30 cellular contexts compared by ENCODE assay signal in genomic region chrX:94743478-94743877, GRCh38.
DNase-seq lines count a peak whose midpoint lies in the region; ATAC-seq and TF ChIP-seq lines count a peak whose summit lies in the region.
"Had no signal": no experiment of that assay in that cellular context is flagged by ENCODE, and none has a peak within 500 bp of the region (broad histone marks: within the 10 kb centered on the region; RNA-seq: fewer than 3 reads in every experiment).

No MANE protein-coding gene starts in this region.

- peak; percentile 60 to 95 for ATAC-seq in activated T-cell treated with anti-CD3 and anti-CD28 coated beads, Interleukin-2, amount 50 U/mL, for 72 hours (replicated peaks in 1 of 2)
- peak; percentile 55 for ATAC-seq in activated CD8-positive, alpha-beta T cell treated with anti-CD3 and anti-CD28 coated beads for 36 hours
- ATAC-seq in stimulated activated naive CD8-positive, alpha-beta T cell treated with anti-CD3 and anti-CD28 coated beads, Interleukin-15, amount 100 ng/mL, for 72 hours, result peak; percentile 96
- ATAC-seq: right cardiac atrium, Right ventricle myocardium inferior had no signal

- peaks cover 14% of the 10 kb centered on the region for H3K4me1 Mint-ChIP-seq in activated T-cell treated with anti-CD3 and anti-CD28 coated beads, Interleukin-2, amount 50 U/mL, for 72 hours (ENCODE audit: low read depth)
- no peaks in the 10 kb centered on the region for H3K4me1 Mint-ChIP-seq in activated CD8-positive, alpha-beta T cell treated with anti-CD3 and anti-CD28 coated beads for 36 hours (ENCODE audit: low read depth)
- no peaks in the 10 kb centered on the region for H3K4me1 Mint-ChIP-seq in stimulated activated naive CD8-positive, alpha-beta T cell treated with anti-CD3 and anti-CD28 coated beads, Interleukin-15, amount 100 ng/mL, for 72 hours
- H3K4me1 Mint-ChIP-seq: nephron had no signal

- H3K27ac Mint-ChIP-seq in activated T-cell treated with anti-CD3 and anti-CD28 coated beads, Interleukin-2, amount 50 U/mL, for 72 hours, result no peak overlapping the region
- H3K27ac Mint-ChIP-seq in activated CD8-positive, alpha-beta T cell treated with anti-CD3 and anti-CD28 coated beads for 36 hours, result no peak overlapping the region
- H3K27ac Mint-ChIP-seq in stimulated activated naive CD8-positive, alpha-beta T cell treated with anti-CD3 and anti-CD28 coated beads, Interleukin-15, amount 100 ng/mL, for 72 hours, result no peak overlapping the region
- H3K27ac Mint-ChIP-seq: activated naive CD4-positive, alpha-beta T cell treated with anti-CD3 and anti-CD28 coated beads for 36 hours; endodermal cell; nephron had no signal

- POLR2A ChIA-PET in activated CD8-positive, alpha-beta T cell treated with anti-CD3 and anti-CD28 coated beads for 36 hours (lab: Charles Lee), result no interaction called here

- intact Hi-C loops in activated CD8-positive, alpha-beta T cell treated with anti-CD3 and anti-CD28 coated beads for 36 hours (cut with micrococcal nuclease), result no loop called here

- in situ Hi-C loops in KBM-7 (cut with MboI; ENCODE audit: low pct_unique_long_range_greater_than_20kb, low sequenced_read_pairs), result no loop called here

- H3K4me3 Mint-ChIP-seq in activated T-cell treated with anti-CD3 and anti-CD28 coated beads, Interleukin-2, amount 50 U/mL, for 72 hours, result no peak overlapping the region
- H3K4me3 Mint-ChIP-seq in activated CD8-positive, alpha-beta T cell treated with anti-CD3 and anti-CD28 coated beads for 36 hours, result no peak overlapping the region
- H3K4me3 Mint-ChIP-seq in stimulated activated naive CD8-positive, alpha-beta T cell treated with anti-CD3 and anti-CD28 coated beads, Interleukin-15, amount 100 ng/mL, for 72 hours, result no peak overlapping the region
- H3K4me3 Mint-ChIP-seq: activated naive CD4-positive, alpha-beta T cell treated with anti-CD3 and anti-CD28 coated beads for 36 hours; endodermal cell; nephron; T-helper 2 cell treated with Interferon-gamma antibody and Interleukin-4, amounts not matched to agents 5 μg/mL and 100 μg/mL, for 36 hours had no signal

- no peak for TF ChIP-seq CTCF in activated CD8-positive, alpha-beta T cell treated with anti-CD3 and anti-CD28 coated beads for 36 hours (IDR thresholded peaks at IDR 0.05)

- peaks cover 12% of the 10 kb centered on the region for H3K27me3 Mint-ChIP-seq in activated T-cell treated with anti-CD3 and anti-CD28 coated beads, Interleukin-2, amount 50 U/mL, for 72 hours (ENCODE audit: low read depth)
- no peaks in the 10 kb centered on the region for H3K27me3 Mint-ChIP-seq in activated CD8-positive, alpha-beta T cell treated with anti-CD3 and anti-CD28 coated beads for 36 hours
- no peaks in the 10 kb centered on the region for H3K27me3 Mint-ChIP-seq in stimulated activated naive CD8-positive, alpha-beta T cell treated with anti-CD3 and anti-CD28 coated beads, Interleukin-15, amount 100 ng/mL, for 72 hours

- peak in 1 of 2 donors; percentile 2 for DNase-seq in activated T-cell treated with anti-CD3 and anti-CD28 coated beads, Interleukin-2, amount 50 U/mL, for 72 hours
- DNase-seq in activated T-cell treated with anti-CD3 and anti-CD28 coated beads for 4 hours (no peak), KBM-7 (peak; percentile 20), NCI-H187 treated with DMSO at 0.1 percent for 48 hours (lab: John Stamatoyannopoulos, UW) (no peak), dedifferentiated amniotic fluid mesenchymal stem cell (ENCODE audit: extremely low spot score) (no peak)
- DNase-seq in activated CD8-positive, alpha-beta T cell treated with anti-CD3 and anti-CD28 coated beads for 36 hours, result peak; percentile 1
- peak in 1 of 2 donors; percentile 11 for DNase-seq in stimulated activated naive CD8-positive, alpha-beta T cell treated with anti-CD3 and anti-CD28 coated beads, Interleukin-15, amount 100 ng/mL, for 72 hours
- no peak for DNase-seq in stimulated activated CD8-positive, alpha-beta memory T cell treated with anti-CD3 and anti-CD28 coated beads, Interleukin-4, amount 100 ng/mL, for 48 hours
- DNase-seq: activated naive CD4-positive, alpha-beta T cell treated with anti-CD3 and anti-CD28 coated beads for 36 hours; activated T-cell treated with anti-CD3 and anti-CD28 coated beads, Interleukin-2, amount 50 U/mL, for 48 hours; BE2C; colonic mucosa; foreskin melanocyte; Karpas-422; left ventricle myocardium inferior; midbrain; NCI-H1092 treated with DMSO at 0.1 percent for 48 hours; NCI-H2029 treated with DMSO at 0.1 percent for 48 hours; NCI-H345; NCI-H82; OCI-M1; ovary; right cardiac atrium; spleen; stimulated activated CD4-positive, alpha-beta T cell treated with anti-CD3 and anti-CD28 coated beads, Interleukin-4, amount 100 ng/mL, for 24 hours; uterus had no signal

- H3K9me3 Mint-ChIP-seq in activated T-cell treated with anti-CD3 and anti-CD28 coated beads, Interleukin-2, amount 50 U/mL, for 72 hours, result peaks cover 1% of the 10 kb centered on the region in 2 donors
- peaks cover 2% of the 10 kb centered on the region for H3K9me3 Mint-ChIP-seq in activated CD8-positive, alpha-beta T cell treated with anti-CD3 and anti-CD28 coated beads for 36 hours
- H3K9me3 Mint-ChIP-seq in stimulated activated naive CD8-positive, alpha-beta T cell treated with anti-CD3 and anti-CD28 coated beads, Interleukin-15, amount 100 ng/mL, for 72 hours, result peaks cover 0 to 5% of the 10 kb centered on the region in 2 donors
- H3K9me3 Mint-ChIP-seq: nephron; T-helper 2 cell treated with Interferon-gamma antibody and Interleukin-4, amounts not matched to agents 5 μg/mL and 100 μg/mL, for 36 hours had no signal

- CTCF ChIA-PET in activated CD8-positive, alpha-beta T cell treated with anti-CD3 and anti-CD28 coated beads for 36 hours (lab: Charles Lee), result no interaction called here

- H3K36me3 Mint-ChIP-seq in activated T-cell treated with anti-CD3 and anti-CD28 coated beads, Interleukin-2, amount 50 U/mL, for 72 hours (ENCODE audit: insufficient read depth in 2 of 2), result no peaks in the 10 kb centered on the region
- no peaks in the 10 kb centered on the region for H3K36me3 Mint-ChIP-seq in activated CD8-positive, alpha-beta T cell treated with anti-CD3 and anti-CD28 coated beads for 36 hours (ENCODE audit: low read depth)

Comparison
In these comparisons a context has a peak if more than half of its experiments do, and no peak if none do; other contexts are left out.
1. DNase-seq: peak in KBM-7 (single experiment) and activated CD8-positive, alpha-beta T cell treated with anti-CD3 and anti-CD28 coated beads for 36 hours (single experiment); none in activated T-cell treated with anti-CD3 and anti-CD28 coated beads for 4 hours (single experiment), NCI-H187 treated with DMSO at 0.1 percent for 48 hours (single experiment), dedifferentiated amniotic fluid mesenchymal stem cell (single experiment) and stimulated activated CD8-positive, alpha-beta memory T cell treated with anti-CD3 and anti-CD28 coated beads, Interleukin-4, amount 100 ng/mL, for 48 hours (single experiment).
2. Peak in every context shown above with its lines, with median percentiles within 50 percentile points of each other: ATAC-seq.